In the genomic region with DNA sequence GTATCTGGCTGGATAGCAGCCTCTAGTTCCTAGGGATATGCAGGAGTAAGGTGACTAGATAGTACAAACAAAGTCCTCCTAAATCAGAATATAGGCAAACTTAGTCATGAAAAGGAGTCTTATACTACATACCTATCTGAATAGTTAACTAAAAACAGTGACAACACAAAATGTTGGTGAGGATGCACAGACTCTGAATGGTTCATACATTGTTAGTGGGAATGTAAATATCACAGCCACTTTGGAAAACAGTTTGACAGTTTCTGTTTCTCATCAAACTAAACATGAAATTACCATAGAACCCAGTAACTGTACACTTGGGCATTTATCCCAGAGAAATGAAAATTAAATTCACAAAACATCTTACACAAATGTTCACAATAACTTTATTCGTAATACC, we compare ENCODE assay signal across 1 cellular context.
TF ChIP-seq lines count a peak whose summit lies in the region.

No MANE protein-coding gene starts in this region.

TF ChIP-seq in IMR-90, 13 proteins besides CTCF, POLR2A, EP300 and RAD21 (continued from another document):
- TF ChIP-seq USF2 (IDR thresholded peaks at IDR 0.05; ENCODE audit: low read depth, low read length) (no peak), MXI1 (IDR thresholded peaks at IDR 0.05; ENCODE audit: borderline replicate concordance, low read depth, low read length) (no peak), FOS (IDR thresholded peaks at IDR 0.05; ENCODE audit: low read depth, low read length) (no peak), MAZ (IDR thresholded peaks at IDR 0.05; ENCODE audit: borderline replicate concordance, low read depth, low read length) (no peak), SMC3 (IDR thresholded peaks at IDR 0.05; ENCODE audit: low read depth, low read length) (no peak), RCOR1 (IDR thresholded peaks at IDR 0.05; ENCODE audit: insufficient replicate concordance, low read length) (no peak), RFX5 (IDR thresholded peaks at IDR 0.05; ENCODE audit: low read depth, low read length) (no peak), CHD1 (IDR thresholded peaks at IDR 0.05; ENCODE audit: low read depth, low read length) (no peak), BHLHE40 (IDR thresholded peaks at IDR 0.05; ENCODE audit: low read depth, low read length) (no peak)
- TF ChIP-seq, protein P1, sequence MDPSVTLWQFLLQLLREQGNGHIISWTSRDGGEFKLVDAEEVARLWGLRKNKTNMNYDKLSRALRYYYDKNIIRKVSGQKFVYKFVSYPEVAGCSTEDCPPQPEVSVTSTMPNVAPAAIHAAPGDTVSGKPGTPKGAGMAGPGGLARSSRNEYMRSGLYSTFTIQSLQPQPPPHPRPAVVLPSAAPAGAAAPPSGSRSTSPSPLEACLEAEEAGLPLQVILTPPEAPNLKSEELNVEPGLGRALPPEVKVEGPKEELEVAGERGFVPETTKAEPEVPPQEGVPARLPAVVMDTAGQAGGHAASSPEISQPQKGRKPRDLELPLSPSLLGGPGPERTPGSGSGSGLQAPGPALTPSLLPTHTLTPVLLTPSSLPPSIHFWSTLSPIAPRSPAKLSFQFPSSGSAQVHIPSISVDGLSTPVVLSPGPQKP (IDR thresholded peaks at IDR 0.05; ENCODE audit: borderline replicate concordance, low read depth, low read length) = no peak
